In the genomic region with DNA sequence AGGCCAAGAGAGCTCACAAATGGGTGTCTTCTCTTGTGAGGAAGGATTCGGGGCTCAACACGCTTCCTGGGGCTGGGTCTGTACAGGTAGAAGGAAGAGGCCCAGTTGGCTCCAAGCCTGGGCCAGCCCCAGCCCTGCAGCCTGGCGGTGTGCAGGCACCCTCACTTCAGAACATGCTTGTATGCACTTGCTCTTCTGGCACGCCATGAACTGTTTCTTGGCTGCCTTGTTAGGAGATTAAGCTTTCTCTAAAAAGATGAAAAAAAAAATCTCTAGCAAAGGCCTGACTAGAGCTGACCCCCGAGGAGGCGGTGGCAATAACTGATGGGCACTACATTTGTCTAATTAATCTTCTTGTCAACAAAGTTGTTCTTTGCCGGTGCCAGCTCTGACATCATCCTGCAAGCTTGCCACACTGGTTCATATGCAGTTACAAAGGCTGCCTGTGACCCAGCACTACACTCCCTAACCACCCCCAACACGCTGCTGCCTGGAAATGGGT, we compare ENCODE assay signal across 12 cellular contexts.
DNase-seq lines count a peak whose midpoint lies in the region; ATAC-seq and TF ChIP-seq lines count a peak whose summit lies in the region.
"Had no signal": no experiment of that assay in that cellular context is flagged by ENCODE, and none has a peak within 500 bp of the region (broad histone marks: within the 10 kb centered on the region; RNA-seq: fewer than 3 reads in every experiment).

No MANE protein-coding gene starts in this region.

- H3K4me3 Mint-ChIP-seq in nephron, result no peak overlapping the region
- H3K4me3 Mint-ChIP-seq: activated CD4-positive, alpha-beta T cell treated with anti-CD3 and anti-CD28 coated beads, Interleukin-2, amount 10 ng/mL, durations not matched to agents 24 days and 14 days; naive thymus-derived CD4-positive, alpha-beta T cell had no signal

- peaks cover 6% of the 10 kb centered on the region for H3K9me3 Mint-ChIP-seq in nephron
- H3K9me3 Mint-ChIP-seq: activated CD4-positive, alpha-beta T cell treated with anti-CD3 and anti-CD28 coated beads, Interleukin-2, amount 10 ng/mL, durations not matched to agents 24 days and 14 days had no signal

- no peak overlapping the region for H3K4me3 ChIP-seq in fibroblast of the aortic adventitia (ENCODE audit: low read depth, low read length)

- peaks cover 23% of the 10 kb centered on the region for H3K4me1 Mint-ChIP-seq in nephron

- TF ChIP-seq CTCF in fibroblast of the aortic adventitia (IDR thresholded peaks at IDR 0.05; ENCODE audit: insufficient read depth, low read length), result no peak
- no peak for TF ChIP-seq CTCF in nephron (IDR thresholded peaks at IDR 0.05; ENCODE audit: unreplicated experiment in 3 of 3)

- no peak for ATAC-seq in HG02759 (IDR thresholded peaks at IDR 0.05; ENCODE audit: unreplicated experiment)
- ATAC-seq: naive thymus-derived CD4-positive, alpha-beta T cell had no signal

- DNase-seq in AG08395 (ENCODE audit: low spot score), result peak; percentile 19
- DNase-seq in RPMI7951 (ENCODE audit: low read depth), result peak; percentile 6
- peak; percentile 16 for DNase-seq in fibroblast of the aortic adventitia (ENCODE audit: low read depth)
- DNase-seq in SW 1271 (lab: John Stamatoyannopoulos, UW), result no peak
- DNase-seq in activated gamma-delta T cell treated with Interleukin-2 at 50 U/mL for 16 hours, result no peak
- DNase-seq in NCI-H510A (lab: John Stamatoyannopoulos, UW), result no peak
- DNase-seq: activated CD4-positive, alpha-beta T cell treated with anti-CD3 and anti-CD28 coated beads, Interleukin-2, amount 10 ng/mL, durations not matched to agents 24 days and 14 days; naive thymus-derived CD4-positive, alpha-beta T cell; NCI-H1694 treated with DMSO at 0.1 percent for 48 hours; RPMI8226 had no signal

- peak overlapping the region in 2 of 3 experiments; percentile 36 to 57 for H3K27ac Mint-ChIP-seq in nephron

- H3K36me3 Mint-ChIP-seq in nephron (ENCODE audit: low read depth), result no peaks in the 10 kb centered on the region

- peaks cover 46% of the 10 kb centered on the region for H3K27me3 Mint-ChIP-seq in nephron (ENCODE audit: low read depth)

Comparison
In these comparisons a context has a peak if more than half of its experiments do, and no peak if none do; other contexts are left out.
1. DNase-seq: peak in AG08395 (single experiment), RPMI7951 (single experiment) and fibroblast of the aortic adventitia (single experiment); none in SW 1271 (0 of 2), activated gamma-delta T cell treated with Interleukin-2 at 50 U/mL for 16 hours (single experiment) and NCI-H510A (single experiment).